Comparison of ENCODE assay signal across 34 cellular contexts in the genomic region with DNA sequence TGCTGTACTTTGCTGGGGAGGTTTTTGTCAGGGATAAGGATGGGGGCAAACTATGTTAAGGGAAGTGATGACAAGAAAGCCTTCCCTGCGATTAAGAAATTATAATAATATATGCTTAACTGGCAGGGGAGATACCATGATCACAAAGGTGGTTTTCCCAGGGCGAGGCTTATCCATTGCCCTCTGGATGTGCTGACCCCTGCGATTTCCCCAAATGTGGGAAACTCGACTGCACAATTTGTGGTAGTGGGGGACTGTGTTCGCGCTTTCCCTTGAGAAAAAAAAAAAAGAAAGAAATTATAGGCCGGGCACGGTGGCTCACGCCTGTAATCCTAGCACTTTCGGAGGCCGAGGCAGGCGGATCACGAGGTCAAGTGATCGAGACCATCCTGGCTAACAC.
"Had no signal": no experiment of that assay in that cellular context is flagged by ENCODE, and none has a peak within 500 bp of the region (broad histone marks: within the 10 kb centered on the region; RNA-seq: fewer than 3 reads in every experiment).

No MANE protein-coding gene starts in this region.

- H3K4me2 ChIP-seq: neural progenitor cell had no signal

- H3K4me1 Mint-ChIP-seq: neural progenitor cell had no signal

- H3K9me3 Mint-ChIP-seq: activated CD8-positive, alpha-beta T cell treated with anti-CD3 and anti-CD28 coated beads for 36 hours; activated naive CD4-positive, alpha-beta T cell treated with anti-CD3 and anti-CD28 coated beads for 36 hours; activated naive CD8-positive, alpha-beta T cell treated with anti-CD3 and anti-CD28 coated beads for 36 hours; activated T-helper 2 cell treated with anti-CD3 and anti-CD28 coated beads, Interferon-gamma antibody, Interleukin-2, Interleukin-4, amounts not matched to agents 10 μg/mL and 5 μg/mL and 100 μg/mL, durations not matched to agents 14 hours and 24 hours and 36 hours; natural killer cell; stimulated activated naive B cell treated with anti-CD40 and anti-IgM and Interleukin-4, amounts not matched to agents 10 μg/mL and 1 μg/mL and 100 μg/mL, for 72 hours; WTC11 had no signal

- H3K4me1 ChIP-seq: adrenal gland, colonic mucosa, left lung, lower lobe of right lung, parathyroid adenoma, psoas muscle, sigmoid colon, stomach, thyroid gland, upper lobe of left lung, vagina had no signal

- H3K27ac Mint-ChIP-seq: activated CD8-positive, alpha-beta T cell treated with anti-CD3 and anti-CD28 coated beads for 36 hours; activated naive CD4-positive, alpha-beta T cell treated with anti-CD3 and anti-CD28 coated beads for 36 hours; activated naive CD8-positive, alpha-beta T cell treated with anti-CD3 and anti-CD28 coated beads for 36 hours; activated T-helper 2 cell treated with anti-CD3 and anti-CD28 coated beads, Interferon-gamma antibody, Interleukin-2, Interleukin-4, amounts not matched to agents 10 μg/mL and 5 μg/mL and 100 μg/mL, durations not matched to agents 14 hours and 24 hours and 36 hours; brain; natural killer cell; neural progenitor cell; stimulated activated naive B cell treated with anti-CD40 and anti-IgM and Interleukin-4, amounts not matched to agents 10 μg/mL and 1 μg/mL and 100 μg/mL, for 72 hours; T-helper 17 cell; WTC11 had no signal

- H3K4me3 ChIP-seq: adrenal gland, cardiac muscle cell, colonic mucosa, dorsolateral prefrontal cortex, left lung, lower lobe of right lung, neural progenitor cell, psoas muscle, sigmoid colon, stomach, thyroid gland, upper lobe of left lung, vagina had no signal

- H3K27ac ChIP-seq: adrenal gland, cardiac muscle cell, colonic mucosa, dorsolateral prefrontal cortex, left lung, lower lobe of right lung, neural progenitor cell, parathyroid adenoma, psoas muscle, sigmoid colon, stomach, thyroid gland, upper lobe of left lung, vagina had no signal

- FAIRE-seq: frontal cortex, islet of Langerhans, small intestine had no signal

- ATAC-seq: activated CD8-positive, alpha-beta T cell treated with anti-CD3 and anti-CD28 coated beads for 36 hours; left lung; lower lobe of right lung; natural killer cell; psoas muscle; stimulated activated naive B cell treated with anti-CD40 and anti-IgM and Interleukin-4, amounts not matched to agents 10 μg/mL and 1 μg/mL and 100 μg/mL, for 72 hours; T-helper 17 cell; WTC11 had no signal

- H3K27me3 Mint-ChIP-seq: activated CD8-positive, alpha-beta T cell treated with anti-CD3 and anti-CD28 coated beads for 36 hours; activated naive CD8-positive, alpha-beta T cell treated with anti-CD3 and anti-CD28 coated beads for 36 hours; stimulated activated naive B cell treated with anti-CD40 and anti-IgM and Interleukin-4, amounts not matched to agents 10 μg/mL and 1 μg/mL and 100 μg/mL, for 72 hours; T-helper 17 cell had no signal

- DNase-seq: activated CD4-positive, alpha-beta T cell treated with anti-CD3 and anti-CD28 coated beads for 1 hour; activated CD4-positive, alpha-beta T cell treated with anti-CD3 and anti-CD28 coated beads, Interleukin-2, amount 50 U/mL, for 1 hour; activated CD8-positive, alpha-beta T cell treated with anti-CD3 and anti-CD28 coated beads for 36 hours; activated naive CD4-positive, alpha-beta T cell treated with anti-CD3 and anti-CD28 coated beads for 36 hours; activated naive CD8-positive, alpha-beta T cell treated with anti-CD3 and anti-CD28 coated beads for 36 hours; adrenal gland; aorta; cerebellar nuclear complex; colonic mucosa; dorsolateral prefrontal cortex; effector memory CD4-positive, alpha-beta T cell; left lung; lower lobe of right lung; mesenchymal stem cell; natural killer cell; occipital lobe; psoas muscle; sigmoid colon; small intestine; stimulated activated CD4-positive, alpha-beta T cell treated with anti-CD3 and anti-CD28 coated beads, Interleukin-2, amount 100 ng/mL, for 24 hours; stimulated activated naive B cell treated with anti-CD40 and anti-IgM and Interleukin-4, amounts not matched to agents 10 μg/mL and 1 μg/mL and 100 μg/mL, for 72 hours; stomach; T-helper 17 cell; thyroid gland; upper lobe of left lung had no signal

- H3K36me3 Mint-ChIP-seq: brain, natural killer cell, neural progenitor cell, WTC11 had no signal

- H3K4me3 Mint-ChIP-seq: activated CD8-positive, alpha-beta T cell treated with anti-CD3 and anti-CD28 coated beads for 36 hours; activated naive CD4-positive, alpha-beta T cell treated with anti-CD3 and anti-CD28 coated beads for 36 hours; activated naive CD8-positive, alpha-beta T cell treated with anti-CD3 and anti-CD28 coated beads for 36 hours; brain; natural killer cell; neural progenitor cell; stimulated activated naive B cell treated with anti-CD40 and anti-IgM and Interleukin-4, amounts not matched to agents 10 μg/mL and 1 μg/mL and 100 μg/mL, for 72 hours; T-helper 17 cell; WTC11 had no signal

- H3K9me3 ChIP-seq: adrenal gland, colonic mucosa, left lung, lower lobe of right lung, psoas muscle, sigmoid colon, stomach, thyroid gland, upper lobe of left lung, vagina had no signal
